In the genomic region with DNA sequence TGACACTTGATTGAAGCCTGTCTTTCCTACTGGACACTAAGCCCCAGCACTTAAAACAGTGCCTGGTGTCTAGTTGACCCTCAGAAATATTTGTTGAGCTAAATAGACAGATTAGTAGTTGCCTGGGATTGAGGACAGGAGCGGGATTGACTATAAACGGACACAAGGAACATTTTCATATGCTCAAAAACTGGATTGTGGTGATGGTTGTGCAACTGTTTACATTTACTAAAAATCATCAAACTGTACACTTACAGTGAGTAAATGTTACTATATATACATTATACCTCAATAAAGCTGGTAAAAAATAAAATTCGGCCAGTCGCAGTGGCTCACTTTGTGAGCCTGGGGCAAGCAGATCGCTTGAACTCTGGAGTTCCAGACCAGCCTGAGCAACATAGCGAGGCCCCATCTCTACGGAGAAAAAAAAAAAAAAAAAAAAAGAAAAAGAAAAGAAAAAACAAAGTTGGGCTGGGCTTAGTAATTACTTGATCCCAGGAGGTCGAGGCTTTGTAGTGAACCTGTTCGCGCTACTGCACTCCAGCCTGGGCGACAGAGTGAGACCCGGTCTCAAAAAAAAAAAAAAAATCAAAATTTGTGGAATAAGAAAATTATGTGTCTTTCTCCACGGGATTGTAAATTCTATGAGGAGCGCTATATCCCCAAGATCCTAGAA, we compare ENCODE assay signal across 9 cellular contexts. TPM values are rescaled to one million over a fixed set of nuclear protein-coding genes. Genes with fewer than 3 reads are reported as not detected.
DNase-seq lines count a peak whose midpoint lies in the region; ATAC-seq and TF ChIP-seq lines count a peak whose summit lies in the region.
"Had no signal": no experiment of that assay in that cellular context is flagged by ENCODE, and none has a peak within 500 bp of the region (broad histone marks: within the 10 kb centered on the region; RNA-seq: fewer than 3 reads in every experiment).

No MANE protein-coding gene starts in this region.

- H3K9me3 ChIP-seq in ectodermal cell (ENCODE audit: control insufficient read depth, low read length) (no peaks in the 10 kb centered on the region), osteoblast (ENCODE audit: low read depth, low read length) (no peaks in the 10 kb centered on the region)

- peaks cover 10% of the 10 kb centered on the region for H4K20me1 ChIP-seq in osteoblast (ENCODE audit: insufficient read depth, low read length)

- peaks cover 10% of the 10 kb centered on the region for H3K4me1 ChIP-seq in ectodermal cell (ENCODE audit: control insufficient read depth, insufficient read depth, low read length)
- peaks cover 13% of the 10 kb centered on the region for H3K4me1 ChIP-seq in osteoblast (ENCODE audit: insufficient read depth, low read length)

- H3K36me3 ChIP-seq in ectodermal cell (ENCODE audit: control insufficient read depth, insufficient read depth, low read length) (no peaks in the 10 kb centered on the region), osteoblast (ENCODE audit: insufficient read depth, low read length) (no peaks in the 10 kb centered on the region)

- H3K4me1 Mint-ChIP-seq in IgD-negative memory B cell: peaks cover 25 to 40% (median 30%) of the 10 kb centered on the region in 3 donors

- H3K9me3 Mint-ChIP-seq in IgD-negative memory B cell: no peaks in the 10 kb centered on the region

- H3K27me3 Mint-ChIP-seq in IgD-negative memory B cell: no peaks in the 10 kb centered on the region

- H3K79me2 ChIP-seq in osteoblast (ENCODE audit: insufficient read depth, low read length): peaks cover 37% of the 10 kb centered on the region

- H3K4me2 ChIP-seq in osteoblast (ENCODE audit: insufficient read depth, low read length): peak overlapping the region; percentile 92

- H3K27ac ChIP-seq in ectodermal cell (ENCODE audit: insufficient read depth, low read depth, low read length, poor library complexity, severe bottlenecking): no peak overlapping the region
- peak overlapping the region; percentile 77 for H3K27ac ChIP-seq in osteoblast (ENCODE audit: low read depth, low read length)

- WGBS in ectodermal cell, 2 experiments: 21 to 26% methylated on average over 14 of the region's 14 CpGs

- ATAC-seq in GM18870 (IDR thresholded peaks at IDR 0.05; ENCODE audit: unreplicated experiment) (peak; percentile 16), GM18502 (IDR thresholded peaks at IDR 0.05; ENCODE audit: poor library complexity, unreplicated experiment) (no peak)

- H3K4me3 ChIP-seq in ectodermal cell (ENCODE audit: insufficient read depth, low read depth, low read length) (peak overlapping the region; percentile 84), osteoblast (ENCODE audit: insufficient read depth, low read length) (peak overlapping the region; percentile 89)

- H2AFZ ChIP-seq in osteoblast (ENCODE audit: low read length): peak overlapping the region; percentile 94

- DNase-seq in osteoblast (ENCODE audit: insufficient read length, low spot score, missing footprints) (no peak), NCI-H524 treated with DMSO at 0.1 percent for 48 hours (lab: John Stamatoyannopoulos, UW) (no peak), D341Med (ENCODE audit: low spot score) (no peak), LoVo (ENCODE audit: low spot score) (no peak)

- H3K4me3 Mint-ChIP-seq in IgD-negative memory B cell: peak overlapping the region; percentile 90 to 98 (median 98)

- H3K36me3 Mint-ChIP-seq in IgD-negative memory B cell: no peaks in the 10 kb centered on the region

- TF ChIP-seq CTCF in osteoblast (IDR thresholded peaks at IDR 0.05; ENCODE audit: extremely low read depth, low read depth, low read length): no peak

- H3K27ac Mint-ChIP-seq in IgD-negative memory B cell: peak overlapping the region; percentile 95 to 97 (median 96)

- H3K27me3 ChIP-seq in ectodermal cell (ENCODE audit: control insufficient read depth, insufficient read depth, low read length, poor library complexity, severe bottlenecking) (peaks cover 19% of the 10 kb centered on the region), osteoblast (ENCODE audit: insufficient read depth, low read length) (no peaks in the 10 kb centered on the region)

RNA-seq across cellular contexts. Expression of a gene that starts 0.6 kb away (rescaled TPM):
- 62.1 TPM for polyA plus RNA-seq in IgD-negative memory B cell
- 14.1 TPM for polyA plus RNA-seq in ectodermal cell (2013, experiment 1 of 4)
- polyA plus RNA-seq in ectodermal cell (2013, experiment 2 of 4): 12.9 TPM
- polyA plus RNA-seq in ectodermal cell (2013, experiment 3 of 4): 7.4 TPM
- polyA plus RNA-seq in ectodermal cell (2013, experiment 4 of 4): 11.2 TPM
- 29.5 and 30.4 TPM in 2 replicates for total RNA-seq in osteoblast

RNA-seq across cellular contexts. Expression of a gene that starts 17.3 kb away (rescaled TPM):
- 5.7 TPM for polyA plus RNA-seq in IgD-negative memory B cell
- 61.7 TPM for polyA plus RNA-seq in ectodermal cell (2013, experiment 1 of 4)
- polyA plus RNA-seq in ectodermal cell (2013, experiment 2 of 4): 62.6 TPM
- 43.0 TPM for polyA plus RNA-seq in ectodermal cell (2013, experiment 3 of 4)
- polyA plus RNA-seq in ectodermal cell (2013, experiment 4 of 4): 46.6 TPM
- total RNA-seq in osteoblast: 1.5 and 2.2 TPM in 2 replicates

RNA-seq across cellular contexts. Expression of a gene that starts 56.2 kb away (rescaled TPM):
- polyA plus RNA-seq in IgD-negative memory B cell: not detected
- not detected for polyA plus RNA-seq in ectodermal cell (2013, experiment 1 of 4)
- polyA plus RNA-seq in ectodermal cell (2013, experiment 2 of 4): not detected
- polyA plus RNA-seq in ectodermal cell (2013, experiment 3 of 4): not detected
- polyA plus RNA-seq in ectodermal cell (2013, experiment 4 of 4): not detected
- total RNA-seq in osteoblast: not detected in 2 replicates
- total RNA-seq: temporal lobe had no signal
